8 cellular contexts compared by ENCODE assay signal in the genomic region with DNA sequence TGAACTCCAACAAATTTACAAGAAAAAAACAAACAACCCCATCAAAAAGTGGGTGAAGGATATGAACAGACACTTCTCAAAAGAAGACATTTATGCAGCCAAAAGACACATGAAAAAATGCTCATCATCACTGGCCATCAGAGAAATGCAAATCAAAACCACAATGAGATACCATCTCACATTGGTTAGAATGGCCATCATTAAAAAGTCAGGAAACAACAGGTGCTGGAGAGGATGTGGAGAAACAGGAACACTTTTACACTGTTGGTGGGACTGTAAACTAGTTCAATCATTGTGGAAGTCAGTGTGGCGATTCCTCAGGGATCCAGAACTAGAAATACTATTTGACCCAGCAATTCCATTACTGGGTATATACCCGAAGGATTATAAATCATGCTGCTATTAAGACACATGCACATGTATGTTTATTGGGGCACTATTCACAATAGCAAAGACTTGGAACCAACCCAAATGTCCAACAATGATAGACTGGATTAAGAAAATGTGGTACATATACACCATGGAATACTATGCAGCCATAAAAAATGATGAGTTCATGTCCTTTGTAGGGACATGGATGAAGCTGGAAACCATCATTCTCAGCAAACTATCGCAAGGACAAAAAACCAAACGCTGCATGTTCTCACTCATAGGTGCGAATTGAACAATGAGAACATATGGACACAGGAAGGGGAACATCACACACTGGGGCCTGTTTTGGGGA.
DNase-seq lines count a peak whose midpoint lies in the region; ATAC-seq, FAIRE-seq and TF ChIP-seq lines count a peak whose summit lies in the region.
"Not testable (repeated sequence)": the region's sequence is repeated elsewhere in the genome, so short reads cannot be mapped to it uniquely, and the experiment has no call there.

No MANE protein-coding gene starts in this region.

- not testable (repeated sequence) for H3K4me3 ChIP-seq in HEK293 (ENCODE audit: low read depth, low read length); K562

- DNase-seq in activated T-cell treated with anti-CD3 and anti-CD28 coated beads, Interleukin-2, amount 50 U/mL, for 24 hours; activated naive CD4-positive, alpha-beta T cell treated with anti-CD3 and anti-CD28 coated beads for 36 hours; activated naive CD8-positive, alpha-beta T cell treated with anti-CD3 and anti-CD28 coated beads for 36 hours; activated naive CD8-positive, alpha-beta T cell treated with anti-CD3 and anti-CD28 coated beads, Interleukin-2, amount 10 ng/mL, durations not matched to agents 7 days and 5 days; K562 (ENCODE audit: extremely low read depth in 1 of 4, low spot score in 3 of 4): not testable (repeated sequence)

- CTCF ChIA-PET in HEK293 (lab: Yijun Ruan, JAX); K562 (lab: Yijun Ruan, JAX; ENCODE audit: low intra/inter-chr PET ratio): not testable (repeated sequence)
- CTCF ChIA-PET in activated naive CD4-positive, alpha-beta T cell treated with anti-CD3 and anti-CD28 coated beads for 36 hours (lab: Charles Lee), result interaction anchor here (0.7 kb wide), 1 partner anchor 445 kb away, joined by 3 read pairs; no protein-coding TSS in a partner anchor

- not testable (repeated sequence) for H3K36me3 ChIP-seq in HEK293 (ENCODE audit: control insufficient read depth in 2 of 2, insufficient read depth in 1 of 2, low read length in 2 of 2); K562 (ENCODE audit: control insufficient read depth, insufficient read depth, low read length)

- FAIRE-seq in K562 (lab: Jason Lieb, UNC), result not testable (repeated sequence)

- not testable (repeated sequence) for ATAC-seq in SK-N-SH treated with all-trans-retinoic acid at 6 μM for 48 hours; activated naive CD8-positive, alpha-beta T cell treated with anti-CD3 and anti-CD28 coated beads, Interleukin-2, amount 10 ng/mL, durations not matched to agents 7 days and 5 days (ENCODE audit: low read depth); K562

- H4K20me1 ChIP-seq in K562 (replicated peaks; ENCODE audit: control insufficient read depth, insufficient read depth, low read length), result not testable (repeated sequence)

- BruUV-seq in K562 (replicated peaks; lab: Mats Ljungman, UMichigan), result not testable (repeated sequence)

- H3K79me2 ChIP-seq in K562 (ENCODE audit: control insufficient read depth, insufficient read depth, low read length), result not testable (repeated sequence)

- not testable (repeated sequence) for TF ChIP-seq RAD21 in K562 (CRISPR knock-in tag; conservative IDR thresholded peaks at IDR 0.05 in 1 of 2, IDR thresholded peaks at IDR 0.05 in 1 of 2)

- POLR2A ChIA-PET in HEK293 (lab: Yijun Ruan, JAX); activated naive CD8-positive, alpha-beta T cell treated with anti-CD3 and anti-CD28 coated beads, Interleukin-2, amount 10 ng/mL, durations not matched to agents 7 days and 5 days (lab: Charles Lee); K562 (lab: Yijun Ruan, JAX): not testable (repeated sequence)

- not testable (repeated sequence) for H3K4me1 ChIP-seq in HEK293 (ENCODE audit: control insufficient read depth, insufficient read depth, low read length); K562 (replicated peaks in 1 of 2; ENCODE audit: control insufficient read depth in 2 of 2, insufficient read depth in 2 of 2, low read length in 2 of 2)

- H3K27me3 Mint-ChIP-seq in activated T-cell treated with anti-CD3 and anti-CD28 coated beads, Interleukin-2, amount 50 U/mL, for 24 hours; activated naive CD4-positive, alpha-beta T cell treated with anti-CD3 and anti-CD28 coated beads for 36 hours (ENCODE audit: low read depth); activated naive CD8-positive, alpha-beta T cell treated with anti-CD3 and anti-CD28 coated beads for 36 hours; activated naive CD8-positive, alpha-beta T cell treated with anti-CD3 and anti-CD28 coated beads, Interleukin-2, amount 10 ng/mL, durations not matched to agents 7 days and 5 days; stimulated activated naive CD8-positive, alpha-beta T cell treated with anti-CD3 and anti-CD28 coated beads, Interleukin-15, Interleukin-2, amounts not matched to agents 100 ng/mL and 50 ng/mL, for 24 hours: not testable (repeated sequence)

- 13% methylated on average over 5 of the region's 5 CpGs for WGBS in K562 (ENCODE audit: insufficient coverage, low coverage, missing lambda C conversion rate)

- H3K9me1 ChIP-seq in K562 (ENCODE audit: control insufficient read depth, insufficient read depth, low read length), result not testable (repeated sequence)

- H3K4me1 Mint-ChIP-seq in activated T-cell treated with anti-CD3 and anti-CD28 coated beads, Interleukin-2, amount 50 U/mL, for 24 hours (ENCODE audit: low read depth), result peaks cover 84% of the 10 kb centered on the region
- peaks cover 73% of the 10 kb centered on the region for H3K4me1 Mint-ChIP-seq in activated naive CD4-positive, alpha-beta T cell treated with anti-CD3 and anti-CD28 coated beads for 36 hours (ENCODE audit: low read depth)
- peaks cover 70% of the 10 kb centered on the region for H3K4me1 Mint-ChIP-seq in activated naive CD8-positive, alpha-beta T cell treated with anti-CD3 and anti-CD28 coated beads for 36 hours
- peaks cover 59% of the 10 kb centered on the region for H3K4me1 Mint-ChIP-seq in activated naive CD8-positive, alpha-beta T cell treated with anti-CD3 and anti-CD28 coated beads, Interleukin-2, amount 10 ng/mL, durations not matched to agents 7 days and 5 days
- H3K4me1 Mint-ChIP-seq in stimulated activated naive CD8-positive, alpha-beta T cell treated with anti-CD3 and anti-CD28 coated beads, Interleukin-15, Interleukin-2, amounts not matched to agents 100 ng/mL and 50 ng/mL, for 24 hours (ENCODE audit: low read depth), result peaks cover 92% of the 10 kb centered on the region

- H3K9me3 ChIP-seq in HEK293 (ENCODE audit: control insufficient read depth, insufficient read depth, low read depth, low read length); K562 (replicated peaks; ENCODE audit: control insufficient read depth, insufficient read depth, low read depth, low read length): not testable (repeated sequence)

- H2AFZ ChIP-seq in K562 (ENCODE audit: low read depth, low read length), result not testable (repeated sequence)

- H3K36me3 Mint-ChIP-seq in activated T-cell treated with anti-CD3 and anti-CD28 coated beads, Interleukin-2, amount 50 U/mL, for 24 hours (ENCODE audit: low read depth), result peaks cover 90% of the 10 kb centered on the region
- peaks cover 34% of the 10 kb centered on the region for H3K36me3 Mint-ChIP-seq in activated naive CD4-positive, alpha-beta T cell treated with anti-CD3 and anti-CD28 coated beads for 36 hours (ENCODE audit: low read depth)
- H3K36me3 Mint-ChIP-seq in activated naive CD8-positive, alpha-beta T cell treated with anti-CD3 and anti-CD28 coated beads for 36 hours, result peaks cover 80% of the 10 kb centered on the region
- H3K36me3 Mint-ChIP-seq in activated naive CD8-positive, alpha-beta T cell treated with anti-CD3 and anti-CD28 coated beads, Interleukin-2, amount 10 ng/mL, durations not matched to agents 7 days and 5 days, result peaks cover 41% of the 10 kb centered on the region
- peaks cover 82% of the 10 kb centered on the region for H3K36me3 Mint-ChIP-seq in stimulated activated naive CD8-positive, alpha-beta T cell treated with anti-CD3 and anti-CD28 coated beads, Interleukin-15, Interleukin-2, amounts not matched to agents 100 ng/mL and 50 ng/mL, for 24 hours (ENCODE audit: low read depth)

- H3K27ac ChIP-seq in HEK293 (ENCODE audit: extremely low read depth, low read depth, low read length); K562 (ENCODE audit: extremely low read depth, low read depth, low read length): not testable (repeated sequence)

- TF ChIP-seq POLR2A in K562 (conservative IDR thresholded peaks at IDR 0.05), result not testable (repeated sequence)

- TF ChIP-seq CTCF in HEK293 (tag by site-specific recombination; IDR thresholded peaks at IDR 0.05); K562 (IDR thresholded peaks at IDR 0.05 in 2 of 3, conservative IDR thresholded peaks at IDR 0.05 in 1 of 3; ENCODE audit: insufficient read depth in 2 of 3, low read depth in 1 of 3, low read length in 3 of 3): not testable (repeated sequence)

- in situ Hi-C loops in K562 (cut with MboI), result not testable (repeated sequence)

- intact Hi-C loops in activated naive CD4-positive, alpha-beta T cell treated with anti-CD3 and anti-CD28 coated beads for 36 hours (cut with micrococcal nuclease); K562 (cut with micrococcal nuclease): not testable (repeated sequence)

- H3K9me3 Mint-ChIP-seq in activated T-cell treated with anti-CD3 and anti-CD28 coated beads, Interleukin-2, amount 50 U/mL, for 24 hours; activated naive CD4-positive, alpha-beta T cell treated with anti-CD3 and anti-CD28 coated beads for 36 hours; activated naive CD8-positive, alpha-beta T cell treated with anti-CD3 and anti-CD28 coated beads for 36 hours; activated naive CD8-positive, alpha-beta T cell treated with anti-CD3 and anti-CD28 coated beads, Interleukin-2, amount 10 ng/mL, durations not matched to agents 7 days and 5 days; stimulated activated naive CD8-positive, alpha-beta T cell treated with anti-CD3 and anti-CD28 coated beads, Interleukin-15, Interleukin-2, amounts not matched to agents 100 ng/mL and 50 ng/mL, for 24 hours: not testable (repeated sequence)

- H3K27me3 ChIP-seq in K562 (ENCODE audit: control insufficient read depth in 2 of 2, insufficient read depth in 2 of 2, low read length in 2 of 2), result not testable (repeated sequence)

- peak overlapping the region; percentile 61 for H3K27ac Mint-ChIP-seq in activated T-cell treated with anti-CD3 and anti-CD28 coated beads, Interleukin-2, amount 50 U/mL, for 24 hours
- H3K27ac Mint-ChIP-seq in activated naive CD4-positive, alpha-beta T cell treated with anti-CD3 and anti-CD28 coated beads for 36 hours, result peak overlapping the region; percentile 56
- H3K27ac Mint-ChIP-seq in activated naive CD8-positive, alpha-beta T cell treated with anti-CD3 and anti-CD28 coated beads for 36 hours, result peak overlapping the region; percentile 72
- H3K27ac Mint-ChIP-seq in activated naive CD8-positive, alpha-beta T cell treated with anti-CD3 and anti-CD28 coated beads, Interleukin-2, amount 10 ng/mL, durations not matched to agents 7 days and 5 days, result peak overlapping the region; percentile 62
- H3K27ac Mint-ChIP-seq in stimulated activated naive CD8-positive, alpha-beta T cell treated with anti-CD3 and anti-CD28 coated beads, Interleukin-15, Interleukin-2, amounts not matched to agents 100 ng/mL and 50 ng/mL, for 24 hours, result peak overlapping the region; percentile 59

- H3K9ac ChIP-seq in K562 (ENCODE audit: insufficient read depth in 1 of 2, low read depth in 2 of 2, low read length in 2 of 2), result not testable (repeated sequence)

- H3K4me3 Mint-ChIP-seq in activated T-cell treated with anti-CD3 and anti-CD28 coated beads, Interleukin-2, amount 50 U/mL, for 24 hours; activated naive CD4-positive, alpha-beta T cell treated with anti-CD3 and anti-CD28 coated beads for 36 hours; activated naive CD8-positive, alpha-beta T cell treated with anti-CD3 and anti-CD28 coated beads for 36 hours; activated naive CD8-positive, alpha-beta T cell treated with anti-CD3 and anti-CD28 coated beads, Interleukin-2, amount 10 ng/mL, durations not matched to agents 7 days and 5 days; stimulated activated naive CD8-positive, alpha-beta T cell treated with anti-CD3 and anti-CD28 coated beads, Interleukin-15, Interleukin-2, amounts not matched to agents 100 ng/mL and 50 ng/mL, for 24 hours: not testable (repeated sequence)

- not testable (repeated sequence) for TF ChIP-seq EP300 in K562 (IDR thresholded peaks at IDR 0.05; ENCODE audit: low read length)

- not testable (repeated sequence) for H3K4me2 ChIP-seq in K562 (ENCODE audit: insufficient read depth, low read length)
